ENCODE assay signal across 8 cellular contexts in the genomic region with DNA sequence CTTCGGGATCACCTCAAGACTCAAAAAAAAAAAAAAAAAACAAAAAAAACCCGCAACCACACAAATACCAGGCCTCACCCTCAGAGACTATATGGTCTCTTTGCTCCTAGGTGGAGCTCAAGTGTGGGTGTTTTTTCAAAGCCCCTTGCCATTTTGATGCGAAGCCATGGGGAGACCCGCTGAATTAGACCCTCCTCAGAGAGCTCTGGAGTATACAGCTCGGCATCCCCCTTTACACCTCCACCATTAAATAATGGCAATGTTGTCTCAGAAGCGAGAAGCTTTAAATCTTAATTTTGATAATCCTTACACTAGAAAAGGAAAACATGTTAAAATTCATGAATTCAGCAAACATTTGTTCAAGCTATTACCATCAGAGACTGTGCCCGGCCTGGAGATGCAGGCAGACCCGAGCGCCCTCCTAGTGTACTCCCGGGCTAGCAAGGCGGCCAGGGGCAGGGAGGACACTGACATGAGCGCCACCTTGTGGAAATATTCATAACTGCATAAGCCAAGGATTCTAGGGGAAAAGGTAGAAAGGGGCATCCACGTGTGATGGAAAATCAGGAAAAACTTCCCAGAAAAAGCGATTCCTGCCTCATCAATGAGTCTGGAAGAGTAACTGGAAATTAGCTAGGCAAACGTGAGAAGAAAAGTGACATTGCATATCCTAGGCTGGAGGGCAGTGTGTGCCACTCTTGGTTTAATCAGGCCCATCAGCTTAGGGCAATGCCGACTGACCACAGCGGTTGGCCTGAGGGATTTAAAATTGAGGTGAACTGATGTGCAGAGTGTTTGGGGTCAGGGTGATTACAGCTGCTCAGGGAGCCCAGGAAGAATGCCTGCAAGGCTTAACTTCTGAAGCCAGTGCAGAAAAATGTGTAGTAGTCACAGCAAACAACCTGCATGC.
DNase-seq lines count a peak whose midpoint lies in the region; ATAC-seq and TF ChIP-seq lines count a peak whose summit lies in the region.

No MANE protein-coding gene starts in this region.

- no peak for DNase-seq in AG04449 (ENCODE audit: low read depth, low spot score)
- DNase-seq in NCI-H345 treated with DMSO at 0.1 percent for 48 hours (lab: John Stamatoyannopoulos, UW; ENCODE audit: unreplicated experiment), result peak; percentile 60
- DNase-seq in activated CD4-positive, alpha-beta T cell treated with anti-CD3 and anti-CD28 coated beads, Interleukin-2, amount 50 U/mL, for 1 hour, result peak; percentile 30
- peak; percentile 59 for DNase-seq in effector CD4-positive, alpha-beta T cell
- peak; percentile 81 for DNase-seq in medulla oblongata (ENCODE audit: extremely low spot score)
- DNase-seq in stimulated activated CD8-positive, alpha-beta memory T cell treated with anti-CD3 and anti-CD28 coated beads, Interleukin-2, amount 100 ng/mL, for 48 hours (ENCODE audit: low read depth in 2 of 2), result peak; percentile 23 to 32

- CTCF ChIA-PET in AG04449 (lab: Yijun Ruan, JAX), result interaction anchor here (0.6 to 5.0 kb wide), 45 partner anchors 8 to 663 kb away, joined by 3 to 164 read pairs (median 4); a partner anchor contains a TSS

- POLR2A ChIA-PET in AG04449 (lab: Yijun Ruan, JAX), result no interaction called here

- H3K4me3 ChIP-seq in AG04449 (ENCODE audit: low read depth, low read length), result no peak overlapping the region

- ATAC-seq in GM18508 (IDR thresholded peaks at IDR 0.05; ENCODE audit: insufficient read depth, unreplicated experiment) (peak; percentile 67), HG03097 (IDR thresholded peaks at IDR 0.05; ENCODE audit: low FRiP score, unreplicated experiment) (peak; percentile 74)

- TF ChIP-seq CTCF in AG04449 (IDR thresholded peaks at IDR 0.05; ENCODE audit: insufficient read depth, low read length, missing control alignments), result peak; percentile 83
